ENCODE assay signal across 35 cellular contexts in genomic region chr9:71279188-71279739, GRCh38.
"Had no signal": no experiment of that assay in that cellular context is flagged by ENCODE, and none has a peak within 500 bp of the region (broad histone marks: within the 10 kb centered on the region; RNA-seq: fewer than 3 reads in every experiment).

No MANE protein-coding gene starts in this region.

- H3K4me3 Mint-ChIP-seq: activated B cell treated with CpG ODN at 0.5 μM for 24 hours; activated CD4-positive, alpha-beta memory T cell treated with anti-CD3 and anti-CD28 coated beads for 36 hours; activated CD4-positive, alpha-beta T cell treated with anti-CD3 and anti-CD28 coated beads, Interleukin-2, amount 10 ng/mL, durations not matched to agents 24 days and 14 days; activated CD8-positive, alpha-beta T cell treated with anti-CD3 and anti-CD28 coated beads for 36 hours; activated naive CD4-positive, alpha-beta T cell treated with anti-CD3 and anti-CD28 coated beads for 36 hours; activated naive CD8-positive, alpha-beta T cell treated with anti-CD3 and anti-CD28 coated beads for 36 hours; activated T-cell treated with anti-CD3 and anti-CD28 coated beads, Interleukin-2, amount 50 U/mL, for 4 hours; activated T-cell treated with anti-CD3 and anti-CD28 coated beads, Interleukin-2, amount 50 U/mL, for 72 hours; activated T-helper 1 cell treated with anti-CD3 and anti-CD28 coated beads, Interleukin-12 subunit alpha, Interleukin-12 subunit beta, Interleukin-2, Interleukin-4 antibody, amounts not matched to agents 30 ng/mL and 10 ng/mL and 1 ng/mL, durations not matched to agents 14 hours and 24 hours and 36 hours; activated T-helper 17 cell treated with anti-CD3 and anti-CD28 coated beads, Interleukin-2, amount 50 U/mL, for 72 hours; T-helper 1 cell treated with Interleukin-12 subunit alpha and Interleukin-12 subunit beta and Interleukin-4 antibody, amounts not matched to agents 30 μg/mL and 1 μg/mL, for 36 hours; T-helper 2 cell treated with Interferon-gamma antibody and Interleukin-4, amounts not matched to agents 5 μg/mL and 100 μg/mL, for 36 hours had no signal

- H3K4me3 ChIP-seq: adrenal gland, body of pancreas, breast epithelium had no signal

- H3K27me3 Mint-ChIP-seq: activated B cell treated with CpG ODN at 0.5 μM for 24 hours; activated CD4-positive, alpha-beta memory T cell treated with anti-CD3 and anti-CD28 coated beads for 36 hours; activated CD4-positive, alpha-beta T cell treated with anti-CD3 and anti-CD28 coated beads, Interleukin-2, amount 10 ng/mL, durations not matched to agents 24 days and 14 days had no signal

- H3K36me3 Mint-ChIP-seq: activated CD4-positive, alpha-beta memory T cell treated with anti-CD3 and anti-CD28 coated beads for 36 hours; activated naive CD4-positive, alpha-beta T cell treated with anti-CD3 and anti-CD28 coated beads, Interleukin-2, amount 50 U/mL, for 72 hours; activated naive CD8-positive, alpha-beta T cell treated with anti-CD3 and anti-CD28 coated beads for 36 hours had no signal

- H3K4me1 ChIP-seq: adrenal gland, body of pancreas, breast epithelium had no signal

- H3K27ac Mint-ChIP-seq: activated B cell treated with CpG ODN at 0.5 μM for 24 hours; activated CD4-positive, alpha-beta memory T cell treated with anti-CD3 and anti-CD28 coated beads for 36 hours; activated CD4-positive, alpha-beta T cell treated with anti-CD3 and anti-CD28 coated beads, Interleukin-2, amount 10 ng/mL, durations not matched to agents 24 days and 14 days; activated CD8-positive, alpha-beta T cell treated with anti-CD3 and anti-CD28 coated beads for 36 hours; activated naive CD4-positive, alpha-beta T cell treated with anti-CD3 and anti-CD28 coated beads for 36 hours; activated naive CD4-positive, alpha-beta T cell treated with anti-CD3 and anti-CD28 coated beads, Interleukin-2, amount 50 U/mL, for 72 hours; activated naive CD8-positive, alpha-beta T cell treated with anti-CD3 and anti-CD28 coated beads for 36 hours; activated T-cell treated with anti-CD3 and anti-CD28 coated beads, Interleukin-2, amount 50 U/mL, for 72 hours; activated T-helper 1 cell treated with anti-CD3 and anti-CD28 coated beads, Interleukin-12 subunit alpha, Interleukin-12 subunit beta, Interleukin-2, Interleukin-4 antibody, amounts not matched to agents 30 ng/mL and 10 ng/mL and 1 ng/mL, durations not matched to agents 14 hours and 24 hours and 36 hours; activated T-helper 17 cell treated with anti-CD3 and anti-CD28 coated beads, Interleukin-2, amount 50 U/mL, for 72 hours; T-helper 1 cell treated with Interleukin-12 subunit alpha and Interleukin-12 subunit beta and Interleukin-4 antibody, amounts not matched to agents 30 μg/mL and 1 μg/mL, for 36 hours; T-helper 2 cell treated with Interferon-gamma antibody and Interleukin-4, amounts not matched to agents 5 μg/mL and 100 μg/mL, for 36 hours had no signal

- H3K9me3 ChIP-seq: adrenal gland, body of pancreas, breast epithelium had no signal

- H3K4me1 Mint-ChIP-seq: activated B cell treated with CpG ODN at 0.5 μM for 24 hours; activated CD4-positive, alpha-beta T cell treated with anti-CD3 and anti-CD28 coated beads, Interleukin-2, amount 10 ng/mL, durations not matched to agents 24 days and 14 days; activated naive CD8-positive, alpha-beta T cell treated with anti-CD3 and anti-CD28 coated beads for 36 hours; activated T-helper 17 cell treated with anti-CD3 and anti-CD28 coated beads, Interleukin-2, amount 50 U/mL, for 72 hours had no signal

- H3K9me3 Mint-ChIP-seq: activated B cell treated with CpG ODN at 0.5 μM for 24 hours; activated CD4-positive, alpha-beta memory T cell treated with anti-CD3 and anti-CD28 coated beads for 36 hours; activated CD4-positive, alpha-beta T cell treated with anti-CD3 and anti-CD28 coated beads, Interleukin-2, amount 10 ng/mL, durations not matched to agents 24 days and 14 days; activated CD8-positive, alpha-beta T cell treated with anti-CD3 and anti-CD28 coated beads for 36 hours; activated naive CD4-positive, alpha-beta T cell treated with anti-CD3 and anti-CD28 coated beads for 36 hours; activated naive CD4-positive, alpha-beta T cell treated with anti-CD3 and anti-CD28 coated beads, Interleukin-2, amount 50 U/mL, for 72 hours; activated naive CD8-positive, alpha-beta T cell treated with anti-CD3 and anti-CD28 coated beads for 36 hours; activated T-cell treated with anti-CD3 and anti-CD28 coated beads, Interleukin-2, amount 50 U/mL, for 4 hours; activated T-cell treated with anti-CD3 and anti-CD28 coated beads, Interleukin-2, amount 50 U/mL, for 72 hours; activated T-helper 1 cell treated with anti-CD3 and anti-CD28 coated beads, Interleukin-12 subunit alpha, Interleukin-12 subunit beta, Interleukin-2, Interleukin-4 antibody, amounts not matched to agents 30 ng/mL and 10 ng/mL and 1 ng/mL, durations not matched to agents 14 hours and 24 hours and 36 hours; activated T-helper 17 cell treated with anti-CD3 and anti-CD28 coated beads, Interleukin-2, amount 50 U/mL, for 72 hours; T-helper 1 cell treated with Interleukin-12 subunit alpha and Interleukin-12 subunit beta and Interleukin-4 antibody, amounts not matched to agents 30 μg/mL and 1 μg/mL, for 36 hours; T-helper 2 cell treated with Interferon-gamma antibody and Interleukin-4, amounts not matched to agents 5 μg/mL and 100 μg/mL, for 36 hours had no signal

- H3K27me3 ChIP-seq: adrenal gland, body of pancreas, brain microvascular endothelial cell, breast epithelium had no signal

- DNase-seq: activated B cell treated with CpG ODN at 0.5 μM for 24 hours; activated CD4-positive, alpha-beta memory T cell treated with anti-CD3 and anti-CD28 coated beads for 36 hours; activated CD4-positive, alpha-beta T cell treated with anti-CD3 and anti-CD28 coated beads for 4 hours; activated CD4-positive, alpha-beta T cell treated with anti-CD3 and anti-CD28 coated beads, Interleukin-2, amount 10 ng/mL, durations not matched to agents 24 days and 14 days; activated CD4-positive, alpha-beta T cell treated with anti-CD3 and anti-CD28 coated beads, Interleukin-2, amount 50 U/mL, for 1 hour; activated CD4-positive, alpha-beta T cell treated with anti-CD3 and anti-CD28 coated beads, Interleukin-2, amount 50 U/mL, for 4 hours; activated CD4-positive, CD25-positive, alpha-beta regulatory T cell treated with anti-CD3 and anti-CD28 coated beads, Interleukin-2, amount 50 U/mL, for 72 hours; activated CD8-positive, alpha-beta memory T cell treated with anti-CD3 and anti-CD28 coated beads, Interleukin-2, amount 50 U/mL, for 4 hours; activated CD8-positive, alpha-beta T cell treated with anti-CD3 and anti-CD28 coated beads for 36 hours; activated effector memory CD4-positive, alpha-beta T cell treated with anti-CD3 and anti-CD28 coated beads, Interleukin-2, amount 50 U/mL, for 16 hours; activated gamma-delta T cell treated with Interleukin-2 at 50 U/mL for 16 hours; activated naive CD4-positive, alpha-beta T cell; activated naive CD4-positive, alpha-beta T cell treated with anti-CD3 and anti-CD28 coated beads for 36 hours; activated naive CD4-positive, alpha-beta T cell treated with anti-CD3 and anti-CD28 coated beads, Interleukin-2, amount 50 U/mL, for 16 hours; activated naive CD8-positive, alpha-beta T cell treated with anti-CD3 and anti-CD28 coated beads for 36 hours; activated T-cell treated with anti-CD3 and anti-CD28 coated beads for 4 hours; activated T-cell treated with anti-CD3 and anti-CD28 coated beads, Interleukin-2, amount 50 U/mL, for 1 hour; activated T-cell treated with anti-CD3 and anti-CD28 coated beads, Interleukin-2, amount 50 U/mL, for 4 hours; activated T-cell treated with anti-CD3 and anti-CD28 coated beads, Interleukin-2, amount 50 U/mL, for 72 hours; adrenal gland; amniotic stem cell; aorta; body of pancreas; brain microvascular endothelial cell; central memory CD4-positive, alpha-beta T cell; T-helper 1 cell; T-helper 2 cell; T-helper 9 cell had no signal

- H3K36me3 ChIP-seq: adrenal gland, brain microvascular endothelial cell, breast epithelium had no signal

- H3K27ac ChIP-seq: adrenal gland, body of pancreas, brain microvascular endothelial cell, breast epithelium, VCaP had no signal

- ATAC-seq: activated CD8-positive, alpha-beta T cell treated with anti-CD3 and anti-CD28 coated beads for 36 hours; activated naive CD4-positive, alpha-beta T cell treated with anti-CD3 and anti-CD28 coated beads, Interleukin-2, amount 50 U/mL, for 72 hours; activated T-cell treated with anti-CD3 and anti-CD28 coated beads, Interleukin-2, amount 50 U/mL, for 4 hours; activated T-cell treated with anti-CD3 and anti-CD28 coated beads, Interleukin-2, amount 50 U/mL, for 72 hours; activated T-helper 17 cell treated with anti-CD3 and anti-CD28 coated beads, Interleukin-2, amount 50 U/mL, for 72 hours; body of pancreas had no signal
